8 cellular contexts compared by ENCODE assay signal in genomic region chr5:16713386-16713928, GRCh38.
DNase-seq lines count a peak whose midpoint lies in the region.

No MANE protein-coding gene starts in this region.

- peaks cover 25% of the 10 kb centered on the region for H3K4me1 ChIP-seq in iPS-20b (ENCODE audit: insufficient read depth, low read length)
- H3K4me1 ChIP-seq in stomach smooth muscle (ENCODE audit: control insufficient read depth, insufficient read depth, low read length) = no peaks in the 10 kb centered on the region

- H3K9ac ChIP-seq in iPS-20b (ENCODE audit: low read depth, low read length) (peak overlapping the region; percentile 50; the same call in 1 of the 2 replicates), stomach smooth muscle (ENCODE audit: low read length in 2 of 2) (peak overlapping the region in 1 of 2 donors; percentile 55)

- H3K27me3 ChIP-seq in iPS-20b (ENCODE audit: insufficient read depth, low read length) (no peaks in the 10 kb centered on the region), stomach smooth muscle (ENCODE audit: control insufficient read depth in 1 of 2, insufficient read depth in 2 of 2, low read length in 2 of 2) (no peaks in the 10 kb centered on the region)

- H3K27ac ChIP-seq in caudate nucleus (ENCODE audit: low read depth, low read length) (peak overlapping the region; percentile 86), iPS-20b (ENCODE audit: low read length) (peak overlapping the region; percentile 21), stomach smooth muscle (ENCODE audit: low read length) (no peak overlapping the region)

- H3K4me3 ChIP-seq in iPS-20b (ENCODE audit: low read length) (peak overlapping the region; percentile 57; the same call in 1 of the 2 replicates), stomach smooth muscle (ENCODE audit: low read length in 2 of 2) (peak overlapping the region; percentile 16 to 62)

- DNase-seq in NCI-H146 (lab: John Stamatoyannopoulos, UW) = peak; percentile 91
- peak in 45 of 61 donors; percentile 16 to 83 (median 58) for DNase-seq in caudate nucleus (lab: John Stamatoyannopoulos, UW)
- DNase-seq in EL = no peak
- DNase-seq in GM19238 (ENCODE audit: insufficient read length, low spot score) = no peak
- no peak for DNase-seq in activated gamma-delta T cell treated with Interleukin-2 at 50 U/mL for 16 hours
- DNase-seq in stimulated activated CD4-positive, alpha-beta T cell treated with anti-CD3 and anti-CD28 coated beads, Interleukin-2, amount 100 ng/mL, for 24 hours = no peak

- H3K36me3 ChIP-seq in iPS-20b (ENCODE audit: insufficient read depth, low read depth, low read length) (peaks cover 28% of the 10 kb centered on the region), stomach smooth muscle (ENCODE audit: control insufficient read depth in 2 of 2, insufficient read depth in 2 of 2, low read length in 2 of 2) (peaks cover 0 to 4% of the 10 kb centered on the region in 2 donors)

- H3K9me3 ChIP-seq in iPS-20b (ENCODE audit: insufficient read depth, low read depth, low read length) = no peaks in the 10 kb centered on the region
- no peaks in the 10 kb centered on the region for H3K9me3 ChIP-seq in stomach smooth muscle (ENCODE audit: control insufficient read depth in 2 of 2, low read length in 2 of 2)

Comparison
In these comparisons a context has a peak if more than half of its experiments do, and no peak if none do; other contexts are left out.
1. DNase-seq: peak in NCI-H146 (single experiment) and caudate nucleus (45 of 61); none in EL (single experiment), GM19238 (single experiment), activated gamma-delta T cell treated with Interleukin-2 at 50 U/mL for 16 hours (single experiment) and stimulated activated CD4-positive, alpha-beta T cell treated with anti-CD3 and anti-CD28 coated beads, Interleukin-2, amount 100 ng/mL, for 24 hours (0 of 2).